Comparison of ENCODE assay signal across 28 cellular contexts in genomic region chr3:127999509-128000106, GRCh38.
"Had no signal": no experiment of that assay in that cellular context is flagged by ENCODE, and none has a peak within 500 bp of the region (broad histone marks: within the 10 kb centered on the region; RNA-seq: fewer than 3 reads in every experiment).

No MANE protein-coding gene starts in this region.

- ATAC-seq: naive thymus-derived CD4-positive, alpha-beta T cell; sciatic nerve; stimulated activated effector memory CD8-positive, alpha-beta T cell treated with anti-CD3 and anti-CD28 coated beads, Interleukin-12 subunit alpha, Interleukin-12 subunit beta, amount 100 ng/mL, for 72 hours; stimulated activated naive CD8-positive, alpha-beta T cell treated with anti-CD3 and anti-CD28 coated beads, Interleukin-15, amount 100 ng/mL, for 72 hours had no signal

- H3K4me3 Mint-ChIP-seq: activated T-helper 1 cell treated with anti-CD3 and anti-CD28 coated beads, Interleukin-12 subunit alpha, Interleukin-12 subunit beta, Interleukin-2, Interleukin-4 antibody, amounts not matched to agents 30 ng/mL and 10 ng/mL and 1 ng/mL, durations not matched to agents 14 hours and 24 hours and 36 hours; central memory CD8-positive, alpha-beta T cell; mesothelial cell of epicardium; naive thymus-derived CD4-positive, alpha-beta T cell; stimulated activated effector memory CD8-positive, alpha-beta T cell treated with anti-CD3 and anti-CD28 coated beads, Interleukin-12 subunit alpha, Interleukin-12 subunit beta, amount 100 ng/mL, for 72 hours; stimulated activated naive CD8-positive, alpha-beta T cell treated with anti-CD3 and anti-CD28 coated beads, Interleukin-15, amount 100 ng/mL, for 72 hours; T-helper 2 cell treated with Interferon-gamma antibody and Interleukin-4, amounts not matched to agents 5 μg/mL and 100 μg/mL, for 36 hours had no signal

- H3K4me3 ChIP-seq: esophagus squamous epithelium, left ventricle myocardium inferior, skin epidermis, upper lobe of left lung had no signal

- H3K9me3 Mint-ChIP-seq: activated T-helper 1 cell treated with anti-CD3 and anti-CD28 coated beads, Interleukin-12 subunit alpha, Interleukin-12 subunit beta, Interleukin-2, Interleukin-4 antibody, amounts not matched to agents 30 ng/mL and 10 ng/mL and 1 ng/mL, durations not matched to agents 14 hours and 24 hours and 36 hours; central memory CD8-positive, alpha-beta T cell; stimulated activated effector memory CD8-positive, alpha-beta T cell treated with anti-CD3 and anti-CD28 coated beads, Interleukin-12 subunit alpha, Interleukin-12 subunit beta, amount 100 ng/mL, for 72 hours; stimulated activated naive CD8-positive, alpha-beta T cell treated with anti-CD3 and anti-CD28 coated beads, Interleukin-15, amount 100 ng/mL, for 72 hours; T-helper 2 cell treated with Interferon-gamma antibody and Interleukin-4, amounts not matched to agents 5 μg/mL and 100 μg/mL, for 36 hours had no signal

- H3K36me3 Mint-ChIP-seq: mesothelial cell of epicardium; stimulated activated effector memory CD8-positive, alpha-beta T cell treated with anti-CD3 and anti-CD28 coated beads, Interleukin-12 subunit alpha, Interleukin-12 subunit beta, amount 100 ng/mL, for 72 hours had no signal

- DNase-seq: activated CD4-positive, alpha-beta T cell treated with anti-CD3 and anti-CD28 coated beads for 4 hours; activated CD4-positive, alpha-beta T cell treated with anti-CD3 and anti-CD28 coated beads, Interleukin-2, amount 50 U/mL, for 4 hours; activated CD4-positive, CD25-positive, alpha-beta regulatory T cell; activated effector memory CD4-positive, alpha-beta T cell treated with anti-CD3 and anti-CD28 coated beads, Interleukin-2, amount 50 U/mL, for 16 hours; activated naive CD4-positive, alpha-beta T cell treated with anti-CD3 and anti-CD28 coated beads, Interleukin-2, amount 50 U/mL, for 16 hours; activated T-cell treated with anti-CD3 and anti-CD28 coated beads, Interleukin-2, amount 50 U/mL, for 1 hour; dermis blood vessel endothelial cell; effector CD4-positive, alpha-beta T cell; esophagus squamous epithelium; glutamatergic neuron; left ventricle myocardium inferior; naive thymus-derived CD4-positive, alpha-beta T cell; occipital lobe; posterior cingulate gyrus; stimulated activated CD4-positive, alpha-beta T cell treated with anti-CD3 and anti-CD28 coated beads, Interleukin-4, amount 100 ng/mL, for 24 hours; stimulated activated naive CD8-positive, alpha-beta T cell treated with anti-CD3 and anti-CD28 coated beads, Interleukin-15, amount 100 ng/mL, for 72 hours; T-helper 1 cell; upper lobe of left lung had no signal

- H3K4me1 ChIP-seq: esophagus squamous epithelium, left ventricle myocardium inferior, upper lobe of left lung had no signal

- H3K27ac ChIP-seq: esophagus squamous epithelium, left ventricle myocardium inferior, skin epidermis, upper lobe of left lung had no signal

- H3K27me3 Mint-ChIP-seq: stimulated activated naive CD8-positive, alpha-beta T cell treated with anti-CD3 and anti-CD28 coated beads, Interleukin-15, amount 100 ng/mL, for 72 hours had no signal

- H3K36me3 ChIP-seq: esophagus squamous epithelium, left ventricle myocardium inferior, upper lobe of left lung had no signal

- H3K27me3 ChIP-seq: upper lobe of left lung had no signal

- FAIRE-seq: bronchial epithelial cell, colon, islet of Langerhans had no signal

- H3K27ac Mint-ChIP-seq: activated T-helper 1 cell treated with anti-CD3 and anti-CD28 coated beads, Interleukin-12 subunit alpha, Interleukin-12 subunit beta, Interleukin-2, Interleukin-4 antibody, amounts not matched to agents 30 ng/mL and 10 ng/mL and 1 ng/mL, durations not matched to agents 14 hours and 24 hours and 36 hours; mesothelial cell of epicardium; stimulated activated effector memory CD8-positive, alpha-beta T cell treated with anti-CD3 and anti-CD28 coated beads, Interleukin-12 subunit alpha, Interleukin-12 subunit beta, amount 100 ng/mL, for 72 hours; T-helper 2 cell treated with Interferon-gamma antibody and Interleukin-4, amounts not matched to agents 5 μg/mL and 100 μg/mL, for 36 hours had no signal

- H3K9me3 ChIP-seq: esophagus squamous epithelium, left ventricle myocardium inferior, upper lobe of left lung had no signal

- H3K4me1 Mint-ChIP-seq: central memory CD8-positive, alpha-beta T cell; mesothelial cell of epicardium; naive thymus-derived CD4-positive, alpha-beta T cell; stimulated activated effector memory CD8-positive, alpha-beta T cell treated with anti-CD3 and anti-CD28 coated beads, Interleukin-12 subunit alpha, Interleukin-12 subunit beta, amount 100 ng/mL, for 72 hours; stimulated activated naive CD8-positive, alpha-beta T cell treated with anti-CD3 and anti-CD28 coated beads, Interleukin-15, amount 100 ng/mL, for 72 hours had no signal
